Comparison of ENCODE assay signal across 2 cellular contexts in genomic region chr4:80074059-80074458, GRCh38.
TF ChIP-seq lines count a peak whose summit lies in the region.

No MANE protein-coding gene starts in this region.

TF ChIP-seq in GM23338, 12 proteins besides CTCF, POLR2A, EP300 and RAD21:
- TF ChIP-seq STAT1 (IDR thresholded peaks at IDR 0.05; ENCODE audit: unreplicated experiment), result no peak
- no peak for TF ChIP-seq NANOG (IDR thresholded peaks at IDR 0.05; ENCODE audit: borderline replicate concordance)
- no peak for TF ChIP-seq ZNF331 (CRISPR knock-in tag; IDR thresholded peaks at IDR 0.05; ENCODE audit: low read depth)
- no peak for TF ChIP-seq EZH2 (IDR thresholded peaks at IDR 0.05; ENCODE audit: low read depth, unreplicated experiment)
- TF ChIP-seq POLR2AphosphoS5 (IDR thresholded peaks at IDR 0.05; ENCODE audit: low read depth), result no peak
- TF ChIP-seq ZNF462 (CRISPR knock-in tag; IDR thresholded peaks at IDR 0.05), result no peak
- TF ChIP-seq REST (IDR thresholded peaks at IDR 0.05; ENCODE audit: unreplicated experiment), result no peak
- no peak for TF ChIP-seq ZNF114 (CRISPR knock-in tag; IDR thresholded peaks at IDR 0.05)
- TF ChIP-seq CREB1 (CRISPR knock-in tag; IDR thresholded peaks at IDR 0.05; ENCODE audit: low read depth), result no peak
- TF ChIP-seq JUNB (IDR thresholded peaks at IDR 0.05; ENCODE audit: unreplicated experiment), result no peak
- no peak for TF ChIP-seq ETS1 (IDR thresholded peaks at IDR 0.05)
- TF ChIP-seq EZH2phosphoT487 (IDR thresholded peaks at IDR 0.05; ENCODE audit: unreplicated experiment), result no peak

TF ChIP-seq in GM12878, 131 proteins besides CTCF, POLR2A, EP300 and RAD21:
- TF ChIP-seq ASH2L (IDR thresholded peaks at IDR 0.05; ENCODE audit: borderline replicate concordance, low read depth), result no peak
- no peak for TF ChIP-seq GATAD2B (conservative IDR thresholded peaks at IDR 0.05; ENCODE audit: low read depth)
- TF ChIP-seq IRF4 (IDR thresholded peaks at IDR 0.05; ENCODE audit: low read depth, low read length), result no peak
- no peak for TF ChIP-seq RBBP5 (conservative IDR thresholded peaks at IDR 0.05)
- TF ChIP-seq CEBPZ (IDR thresholded peaks at IDR 0.05; ENCODE audit: low read depth, low read length), result no peak
